Comparison of ENCODE assay signal across 1 cellular context in genomic region chr5:16935271-16936149, GRCh38.
TF ChIP-seq lines count a peak whose summit lies in the region.

No MANE protein-coding gene starts in this region.

TF ChIP-seq in WTC11, 78 proteins besides CTCF, POLR2A, EP300 and RAD21 (continued from another document):
- TF ChIP-seq ARID4B (CRISPR knock-in tag; IDR thresholded peaks at IDR 0.05; ENCODE audit: borderline replicate concordance), result peak; percentile 51; the same call in 1 of the 2 replicates
